ENCODE assay signal across 15 cellular contexts in the genomic region with DNA sequence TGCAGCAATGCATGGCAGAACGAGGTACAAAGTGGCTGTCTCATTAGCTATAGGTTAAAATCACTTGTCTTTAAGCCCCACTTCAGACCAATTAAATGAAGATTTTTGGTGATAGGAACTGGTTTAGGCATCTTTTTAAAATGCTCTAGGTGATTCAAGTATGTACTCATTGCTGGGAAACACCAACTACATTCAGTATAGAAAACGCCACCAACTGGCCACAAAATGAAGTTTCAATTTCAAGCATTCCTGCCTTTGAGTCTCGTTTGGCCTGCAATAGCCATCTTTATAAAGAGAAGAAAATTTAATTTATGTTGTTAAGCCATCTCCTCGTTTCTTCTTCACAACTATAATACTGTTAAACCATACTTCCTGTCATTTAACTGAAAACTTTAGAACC.
A peak's percentile ranks its signal among the peaks of the same experiment; 100 is the strongest.
DNase-seq lines count a peak whose midpoint lies in the region; ATAC-seq and TF ChIP-seq lines count a peak whose summit lies in the region.
"Had no signal": no experiment of that assay in that cellular context is flagged by ENCODE, and none has a peak within 500 bp of the region (broad histone marks: within the 10 kb centered on the region; RNA-seq: fewer than 3 reads in every experiment).

No MANE protein-coding gene starts in this region.

- no peak overlapping the region for H2AFZ ChIP-seq in H9 (ENCODE audit: low read length)

- no peak overlapping the region for H3K18ac ChIP-seq in H9 (ENCODE audit: insufficient read length, low read depth, low read length)

- DNase-seq in D341Med (ENCODE audit: low spot score): peak; percentile 17
- peak; percentile 25 for DNase-seq in H9
- DNase-seq in RWPE2 (ENCODE audit: low spot score): no peak
- peak; percentile 14 for DNase-seq in iPS-NIHi11 (ENCODE audit: low spot score)
- DNase-seq in superior temporal gyrus (ENCODE audit: extremely low spot score): no peak
- DNase-seq in activated CD4-positive, alpha-beta memory T cell treated with anti-CD3 and anti-CD28 coated beads, Interleukin-2, amount 10 ng/mL, durations not matched to agents 7 days and 5 days: no peak
- DNase-seq in mesenteric fat pad (ENCODE audit: low spot score): no peak
- DNase-seq: activated CD8-positive, alpha-beta memory T cell treated with anti-CD3 and anti-CD28 coated beads, Interleukin-2, amount 10 ng/mL, durations not matched to agents 7 days and 5 days; amniotic stem cell; CD4-positive, alpha-beta T cell; kidney glomerular epithelial cell had no signal

- no peaks in the 10 kb centered on the region for H3K27me3 Mint-ChIP-seq in H9 (ENCODE audit: low read depth)
- H3K27me3 Mint-ChIP-seq in activated CD4-positive, alpha-beta memory T cell treated with anti-CD3 and anti-CD28 coated beads, Interleukin-2, amount 10 ng/mL, durations not matched to agents 7 days and 5 days: no peaks in the 10 kb centered on the region
- H3K27me3 Mint-ChIP-seq: activated CD8-positive, alpha-beta memory T cell treated with anti-CD3 and anti-CD28 coated beads, Interleukin-2, amount 10 ng/mL, durations not matched to agents 7 days and 5 days; CD4-positive, alpha-beta T cell; stimulated activated naive CD8-positive, alpha-beta T cell treated with anti-CD3 and anti-CD28 coated beads, Interleukin-15, Interleukin-2, amounts not matched to agents 100 ng/mL and 50 ng/mL, for 24 hours had no signal

- H3K27ac ChIP-seq in H9 (ENCODE audit: insufficient read length, low read depth, low read length) (no peak overlapping the region), RWPE2 (ENCODE audit: poor library complexity, severe bottlenecking) (no peak overlapping the region)
- H3K27ac ChIP-seq: neutrophil had no signal

- no peak overlapping the region for H3K56ac ChIP-seq in H9 (ENCODE audit: insufficient read length, low read depth, low read length)

- H3K23me2 ChIP-seq in H9 (ENCODE audit: insufficient read length, low read depth, low read length, poor library complexity, severe bottlenecking): no peaks in the 10 kb centered on the region

- H3K79me1 ChIP-seq in H9 (ENCODE audit: insufficient read depth, low read depth, low read length, poor library complexity, severe bottlenecking): no peaks in the 10 kb centered on the region

- no CpG with 5 or more reads among the region's 4 CpGs for WGBS in H9 (ENCODE audit: extremely low coverage, insufficient read length, low lambda C conversion rate)

- CTCF ChIA-PET in activated CD4-positive, alpha-beta memory T cell treated with anti-CD3 and anti-CD28 coated beads, Interleukin-2, amount 10 ng/mL, durations not matched to agents 7 days and 5 days (lab: Charles Lee): no interaction called here

- no peaks in the 10 kb centered on the region for H3K79me2 ChIP-seq in H9 (ENCODE audit: insufficient read depth, low read length)

- H2AK5ac ChIP-seq in H9 (ENCODE audit: insufficient read length, low read length): no peak overlapping the region

- TF ChIP-seq CTCF in H9 (conservative IDR thresholded peaks at IDR 0.05) (peak; percentile 70), RWPE2 (IDR thresholded peaks at IDR 0.05; ENCODE audit: poor library complexity, severe bottlenecking) (peak; percentile 48)

- no peak overlapping the region for H2BK15ac ChIP-seq in H9 (ENCODE audit: low read depth, low read length)

- H3K9me3 ChIP-seq in H9 (ENCODE audit: control insufficient read depth, low read depth, low read length) (no peaks in the 10 kb centered on the region), RWPE2 (ENCODE audit: severe bottlenecking) (no peaks in the 10 kb centered on the region)
- H3K9me3 ChIP-seq: neutrophil had no signal

- ATAC-seq in RWPE2 (ENCODE audit: low read depth) (no peak), HG03039 (IDR thresholded peaks at IDR 0.05; ENCODE audit: unreplicated experiment) (no peak)
- ATAC-seq: activated CD8-positive, alpha-beta memory T cell treated with anti-CD3 and anti-CD28 coated beads, Interleukin-2, amount 10 ng/mL, durations not matched to agents 7 days and 5 days had no signal

- H3T11ph ChIP-seq in H9 (ENCODE audit: low read length): no peak overlapping the region

- H4K8ac ChIP-seq in H9 (replicated peaks; ENCODE audit: insufficient read length, low read depth, low read length): no peak overlapping the region

- H2BK12ac ChIP-seq in H9 (ENCODE audit: insufficient read length, low read depth, low read length): no peak overlapping the region

- H3K36me3 Mint-ChIP-seq in H9 (ENCODE audit: insufficient read depth in 1 of 3, low read depth in 3 of 3): no peaks in the 10 kb centered on the region; a peak in 1 of 7 replicates
- no peaks in the 10 kb centered on the region for H3K36me3 Mint-ChIP-seq in activated CD4-positive, alpha-beta memory T cell treated with anti-CD3 and anti-CD28 coated beads, Interleukin-2, amount 10 ng/mL, durations not matched to agents 7 days and 5 days (ENCODE audit: low read depth)
- H3K36me3 Mint-ChIP-seq: activated CD8-positive, alpha-beta memory T cell treated with anti-CD3 and anti-CD28 coated beads, Interleukin-2, amount 10 ng/mL, durations not matched to agents 7 days and 5 days had no signal

- no peak overlapping the region for H3K14ac ChIP-seq in H9 (ENCODE audit: insufficient read depth, low read length)

- H3K4me2 ChIP-seq in H9 (ENCODE audit: insufficient read depth, insufficient read length, low read length): no peak overlapping the region

- H3K36me3 ChIP-seq in RWPE2 (ENCODE audit: low read depth): no peaks in the 10 kb centered on the region
- H3K36me3 ChIP-seq: neutrophil had no signal

- H2BK5ac ChIP-seq in H9 (ENCODE audit: insufficient read length, low read length): no peak overlapping the region

- no peaks in the 10 kb centered on the region for H4K20me1 ChIP-seq in H9 (ENCODE audit: control insufficient read depth, insufficient read depth, insufficient read length)

- H3K4me3 Mint-ChIP-seq in H9: no peak overlapping the region
- H3K4me3 Mint-ChIP-seq in activated CD4-positive, alpha-beta memory T cell treated with anti-CD3 and anti-CD28 coated beads, Interleukin-2, amount 10 ng/mL, durations not matched to agents 7 days and 5 days: no peak overlapping the region
- H3K4me3 Mint-ChIP-seq: activated CD8-positive, alpha-beta memory T cell treated with anti-CD3 and anti-CD28 coated beads, Interleukin-2, amount 10 ng/mL, durations not matched to agents 7 days and 5 days; CD4-positive, alpha-beta T cell; stimulated activated naive CD8-positive, alpha-beta T cell treated with anti-CD3 and anti-CD28 coated beads, Interleukin-15, Interleukin-2, amounts not matched to agents 100 ng/mL and 50 ng/mL, for 24 hours; T-helper 2 cell treated with Interferon-gamma antibody and Interleukin-4, amounts not matched to agents 5 μg/mL and 100 μg/mL, for 36 hours had no signal

- no peak overlapping the region for H2BK120ac ChIP-seq in H9 (ENCODE audit: low read depth, low read length, poor library complexity, severe bottlenecking)

- no peak overlapping the region for H4K5ac ChIP-seq in H9 (ENCODE audit: insufficient read length, low read depth, low read length)

- H3K27ac Mint-ChIP-seq in H9: no peak overlapping the region
- no peak overlapping the region for H3K27ac Mint-ChIP-seq in activated CD4-positive, alpha-beta memory T cell treated with anti-CD3 and anti-CD28 coated beads, Interleukin-2, amount 10 ng/mL, durations not matched to agents 7 days and 5 days
- H3K27ac Mint-ChIP-seq: activated CD8-positive, alpha-beta memory T cell treated with anti-CD3 and anti-CD28 coated beads, Interleukin-2, amount 10 ng/mL, durations not matched to agents 7 days and 5 days; CD4-positive, alpha-beta T cell; stimulated activated naive CD8-positive, alpha-beta T cell treated with anti-CD3 and anti-CD28 coated beads, Interleukin-15, Interleukin-2, amounts not matched to agents 100 ng/mL and 50 ng/mL, for 24 hours; T-helper 2 cell treated with Interferon-gamma antibody and Interleukin-4, amounts not matched to agents 5 μg/mL and 100 μg/mL, for 36 hours had no signal

- H3K27me3 ChIP-seq in H9 (ENCODE audit: insufficient read depth, low read length): no peaks in the 10 kb centered on the region
- H3K27me3 ChIP-seq in RWPE2 (ENCODE audit: insufficient read depth, poor library complexity, severe bottlenecking): no peaks in the 10 kb centered on the region
- H3K27me3 ChIP-seq: neutrophil had no signal

- H3K9me3 Mint-ChIP-seq in H9: no peaks in the 10 kb centered on the region; a peak in 1 of 5 replicates
- peaks cover 4% of the 10 kb centered on the region for H3K9me3 Mint-ChIP-seq in activated CD4-positive, alpha-beta memory T cell treated with anti-CD3 and anti-CD28 coated beads, Interleukin-2, amount 10 ng/mL, durations not matched to agents 7 days and 5 days

- POLR2A ChIA-PET in activated CD4-positive, alpha-beta memory T cell treated with anti-CD3 and anti-CD28 coated beads, Interleukin-2, amount 10 ng/mL, durations not matched to agents 7 days and 5 days (lab: Charles Lee): no interaction called here

- H4K91ac ChIP-seq in H9 (ENCODE audit: insufficient read length, low read depth, low read length): no peak overlapping the region

- H3K9ac ChIP-seq in H9 (ENCODE audit: extremely low read depth, insufficient read length, low read length): no peak overlapping the region

- no peak overlapping the region for H3K4ac ChIP-seq in H9 (ENCODE audit: low read depth, low read length)

- H3K4me1 ChIP-seq in H9 (ENCODE audit: insufficient read depth, low read length): peaks cover 3% of the 10 kb centered on the region; the same call in 1 of the 2 replicates
- no peaks in the 10 kb centered on the region for H3K4me1 ChIP-seq in RWPE2 (ENCODE audit: insufficient read depth, poor library complexity, severe bottlenecking)

- peaks cover 26 to 27% of the 10 kb centered on the region in 2 experiments for H3K4me1 Mint-ChIP-seq in H9
- H3K4me1 Mint-ChIP-seq in activated CD4-positive, alpha-beta memory T cell treated with anti-CD3 and anti-CD28 coated beads, Interleukin-2, amount 10 ng/mL, durations not matched to agents 7 days and 5 days: no peaks in the 10 kb centered on the region
- H3K4me1 Mint-ChIP-seq: activated CD8-positive, alpha-beta memory T cell treated with anti-CD3 and anti-CD28 coated beads, Interleukin-2, amount 10 ng/mL, durations not matched to agents 7 days and 5 days had no signal

- H2BK20ac ChIP-seq in H9 (ENCODE audit: low read depth, low read length, poor library complexity, severe bottlenecking): no peak overlapping the region

- no peak overlapping the region for H3K4me3 ChIP-seq in RWPE2 (ENCODE audit: severe bottlenecking)

- no peak overlapping the region for H3K23ac ChIP-seq in H9 (ENCODE audit: insufficient read length, low read depth, low read length)

Comparison
In these comparisons a context has a peak if more than half of its experiments do, and no peak if none do; other contexts are left out.
1. DNase-seq: peak in D341Med (single experiment), H9 (single experiment) and iPS-NIHi11 (single experiment); none in RWPE2 (single experiment), superior temporal gyrus (single experiment), activated CD4-positive, alpha-beta memory T cell treated with anti-CD3 and anti-CD28 coated beads, Interleukin-2, amount 10 ng/mL, durations not matched to agents 7 days and 5 days (single experiment) and mesenteric fat pad (single experiment).